Comparison of ENCODE assay signal across 2 cellular contexts in the genomic region with DNA sequence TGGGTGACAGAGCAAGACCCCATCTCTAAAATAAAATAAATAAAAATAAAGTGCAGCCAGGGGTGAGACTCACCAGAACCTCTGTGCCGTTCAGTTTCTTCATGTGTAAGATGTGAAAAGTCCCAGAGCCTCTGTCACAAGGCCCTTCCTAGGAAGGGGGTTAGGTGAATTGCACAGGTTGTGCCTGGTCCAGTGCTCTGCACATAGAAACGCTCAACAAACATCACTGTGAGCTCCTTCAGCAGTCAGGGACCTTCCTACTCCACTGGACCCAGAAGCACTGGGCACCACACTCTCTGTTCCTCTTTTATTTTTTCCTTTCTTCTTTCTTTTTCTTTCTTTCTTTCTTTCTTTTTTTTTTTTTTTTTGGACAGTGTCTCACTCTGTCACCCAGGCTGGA.
TF ChIP-seq lines count a peak whose summit lies in the region.

No MANE protein-coding gene starts in this region.

TF ChIP-seq in GM12891, 5 proteins besides CTCF, POLR2A, EP300 and RAD21:
- TF ChIP-seq POU2F2 (IDR thresholded peaks at IDR 0.05; ENCODE audit: low read depth, low read length) (no peak), TAF1 (IDR thresholded peaks at IDR 0.05; ENCODE audit: low read depth, low read length) (no peak), POLR2AphosphoS5 (IDR thresholded peaks at IDR 0.05; ENCODE audit: low read depth, low read length) (no peak), SPI1 (IDR thresholded peaks at IDR 0.05; ENCODE audit: low read depth, low read length) (peak; percentile 42; the same call in 1 of the 2 replicates), PAX5 (IDR thresholded peaks at IDR 0.05; ENCODE audit: insufficient read depth, low read length, severe bottlenecking) (no peak)

TF ChIP-seq in GM12878, 131 proteins besides CTCF, POLR2A, EP300 and RAD21:
- TF ChIP-seq, protein P1, sequence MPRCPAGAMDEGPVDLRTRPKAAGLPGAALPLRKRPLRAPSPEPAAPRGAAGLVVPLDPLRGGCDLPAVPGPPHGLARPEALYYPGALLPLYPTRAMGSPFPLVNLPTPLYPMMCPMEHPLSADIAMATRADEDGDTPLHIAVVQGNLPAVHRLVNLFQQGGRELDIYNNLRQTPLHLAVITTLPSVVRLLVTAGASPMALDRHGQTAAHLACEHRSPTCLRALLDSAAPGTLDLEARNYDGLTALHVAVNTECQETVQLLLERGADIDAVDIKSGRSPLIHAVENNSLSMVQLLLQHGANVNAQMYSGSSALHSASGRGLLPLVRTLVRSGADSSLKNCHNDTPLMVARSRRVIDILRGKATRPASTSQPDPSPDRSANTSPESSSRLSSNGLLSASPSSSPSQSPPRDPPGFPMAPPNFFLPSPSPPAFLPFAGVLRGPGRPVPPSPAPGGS (IDR thresholded peaks at IDR 0.05; ENCODE audit: borderline replicate concordance, insufficient read depth, low read depth, low read length, poor library complexity, severe bottlenecking): peak; percentile 69
- TF ChIP-seq KAT2A (conservative IDR thresholded peaks at IDR 0.05; ENCODE audit: control insufficient read depth, low read depth, low read length) (no peak), TCF3 (IDR thresholded peaks at IDR 0.05; ENCODE audit: borderline replicate concordance, insufficient read depth, low read depth, low read length) (0 out of 2 replicates have a peak, but pooled peaks have one; percentile 11)
